Comparison of ENCODE assay signal across 20 cellular contexts in genomic region chr21:43203523-43204080, GRCh38. TPM values are rescaled to one million over a fixed set of nuclear protein-coding genes. Genes with fewer than 3 reads are reported as not detected.
DNase-seq lines count a peak whose midpoint lies in the region; ATAC-seq and TF ChIP-seq lines count a peak whose summit lies in the region.
"Had no signal": no experiment of that assay in that cellular context is flagged by ENCODE, and none has a peak within 500 bp of the region (broad histone marks: within the 10 kb centered on the region; RNA-seq: fewer than 3 reads in every experiment).

No MANE protein-coding gene starts in this region.

- peaks cover 14% of the 10 kb centered on the region for H3K27me3 Mint-ChIP-seq in activated CD4-positive, alpha-beta memory T cell treated with anti-CD3 and anti-CD28 coated beads, Interleukin-2, amount 10 ng/mL, durations not matched to agents 7 days and 5 days
- H3K27me3 Mint-ChIP-seq in activated CD4-positive, alpha-beta memory T cell treated with anti-CD3 and anti-CD28 coated beads for 36 hours: peaks cover 10% of the 10 kb centered on the region
- H3K27me3 Mint-ChIP-seq in WTC11 (ENCODE audit: low read depth): peaks cover 4% of the 10 kb centered on the region; the same call in 1 of the 2 replicates

- peaks cover 0 to 9% (median 0%) of the 10 kb centered on the region in 3 donors for H3K27me3 ChIP-seq in sigmoid colon
- H3K27me3 ChIP-seq: BE2C had no signal

- TF ChIP-seq CTCF in WTC11 (IDR thresholded peaks at IDR 0.05) (no peak), sigmoid colon (IDR thresholded peaks at IDR 0.05) (no peak)

- no peak overlapping the region for H3K4me3 ChIP-seq in sigmoid colon
- H3K4me3 ChIP-seq: HAP-1 had no signal

- H3K27ac Mint-ChIP-seq in activated CD4-positive, alpha-beta memory T cell treated with anti-CD3 and anti-CD28 coated beads, Interleukin-2, amount 10 ng/mL, durations not matched to agents 7 days and 5 days: no peak overlapping the region
- no peak overlapping the region for H3K27ac Mint-ChIP-seq in activated CD4-positive, alpha-beta memory T cell treated with anti-CD3 and anti-CD28 coated beads for 36 hours
- no peak overlapping the region for H3K27ac Mint-ChIP-seq in WTC11

- 84 to 89% methylated on average over 11 of the region's 11 CpGs for WGBS in sigmoid colon, 2 donors

- CTCF ChIA-PET in activated CD4-positive, alpha-beta memory T cell treated with anti-CD3 and anti-CD28 coated beads, Interleukin-2, amount 10 ng/mL, durations not matched to agents 7 days and 5 days (lab: Charles Lee): no interaction called here
- CTCF ChIA-PET in activated CD4-positive, alpha-beta memory T cell treated with anti-CD3 and anti-CD28 coated beads for 36 hours (lab: Charles Lee): no interaction called here
- CTCF ChIA-PET in WTC11 (lab: Charles Lee): no interaction called here

- ATAC-seq in WTC11: no peak
- ATAC-seq in left lobe of liver: no peak
- ATAC-seq in HG02852 (IDR thresholded peaks at IDR 0.05; ENCODE audit: unreplicated experiment): no peak
- ATAC-seq: CD8-positive, alpha-beta T cell had no signal

- H3K4me1 Mint-ChIP-seq in activated CD4-positive, alpha-beta memory T cell treated with anti-CD3 and anti-CD28 coated beads, Interleukin-2, amount 10 ng/mL, durations not matched to agents 7 days and 5 days: no peaks in the 10 kb centered on the region
- no peaks in the 10 kb centered on the region for H3K4me1 Mint-ChIP-seq in activated CD4-positive, alpha-beta memory T cell treated with anti-CD3 and anti-CD28 coated beads for 36 hours (ENCODE audit: low read depth)
- H3K4me1 Mint-ChIP-seq in WTC11: peaks cover 4% of the 10 kb centered on the region; the same call in 1 of the 2 replicates

- peaks cover 4% of the 10 kb centered on the region for H3K36me3 Mint-ChIP-seq in activated CD4-positive, alpha-beta memory T cell treated with anti-CD3 and anti-CD28 coated beads, Interleukin-2, amount 10 ng/mL, durations not matched to agents 7 days and 5 days (ENCODE audit: low read depth)
- H3K36me3 Mint-ChIP-seq in activated CD4-positive, alpha-beta memory T cell treated with anti-CD3 and anti-CD28 coated beads for 36 hours: peaks cover 12% of the 10 kb centered on the region
- H3K36me3 Mint-ChIP-seq in WTC11: peaks cover 11% of the 10 kb centered on the region
- H3K36me3 Mint-ChIP-seq: CD8-positive, alpha-beta T cell had no signal

- no peak overlapping the region for H3K4me3 Mint-ChIP-seq in activated CD4-positive, alpha-beta memory T cell treated with anti-CD3 and anti-CD28 coated beads, Interleukin-2, amount 10 ng/mL, durations not matched to agents 7 days and 5 days
- no peak overlapping the region for H3K4me3 Mint-ChIP-seq in activated CD4-positive, alpha-beta memory T cell treated with anti-CD3 and anti-CD28 coated beads for 36 hours
- no peak overlapping the region for H3K4me3 Mint-ChIP-seq in WTC11
- H3K4me3 Mint-ChIP-seq: CD8-positive, alpha-beta T cell had no signal

- H3K27ac ChIP-seq in sigmoid colon: no peak overlapping the region
- H3K27ac ChIP-seq: 22Rv1 had no signal

- peak; percentile 6 for DNase-seq in activated CD4-positive, alpha-beta memory T cell treated with anti-CD3 and anti-CD28 coated beads, Interleukin-2, amount 10 ng/mL, durations not matched to agents 7 days and 5 days
- no peak for DNase-seq in activated CD4-positive, alpha-beta memory T cell treated with anti-CD3 and anti-CD28 coated beads for 36 hours
- DNase-seq in WTC11 (ENCODE audit: low spot score) (peak; percentile 5), left lobe of liver (ENCODE audit: low spot score) (peak; percentile 14), sigmoid colon (peak; percentile 47), Ammon's horn (ENCODE audit: low spot score) (no peak), SIG-M5 (lab: John Stamatoyannopoulos, UW) (no peak)
- DNase-seq: BE2C; DND-41; NCI-H187; NCI-H526 treated with DMSO at 0.1 percent for 48 hours; NK-92 treated with Interleukin-12 subunit alpha and Interleukin-12 subunit beta, amount 100 ng/mL, for 24 hours had no signal

- no peaks in the 10 kb centered on the region for H3K36me3 ChIP-seq in sigmoid colon
- H3K36me3 ChIP-seq: BE2C, HAP-1 had no signal

- no peak for TF ChIP-seq EP300 in sigmoid colon (IDR thresholded peaks at IDR 0.05)

- intact Hi-C loops in activated CD4-positive, alpha-beta memory T cell treated with anti-CD3 and anti-CD28 coated beads for 36 hours (cut with micrococcal nuclease): no loop called here
- intact Hi-C loops in sigmoid colon (cut with DNase I): no loop called here

- no peak for TF ChIP-seq POLR2A in sigmoid colon (IDR thresholded peaks at IDR 0.05)

- H3K9me3 Mint-ChIP-seq in activated CD4-positive, alpha-beta memory T cell treated with anti-CD3 and anti-CD28 coated beads, Interleukin-2, amount 10 ng/mL, durations not matched to agents 7 days and 5 days: peaks cover 18% of the 10 kb centered on the region
- peaks cover 26% of the 10 kb centered on the region for H3K9me3 Mint-ChIP-seq in activated CD4-positive, alpha-beta memory T cell treated with anti-CD3 and anti-CD28 coated beads for 36 hours
- peaks cover 33% of the 10 kb centered on the region for H3K9me3 Mint-ChIP-seq in WTC11

- POLR2A ChIA-PET in activated CD4-positive, alpha-beta memory T cell treated with anti-CD3 and anti-CD28 coated beads, Interleukin-2, amount 10 ng/mL, durations not matched to agents 7 days and 5 days (lab: Charles Lee): no interaction called here
- POLR2A ChIA-PET in activated CD4-positive, alpha-beta memory T cell treated with anti-CD3 and anti-CD28 coated beads for 36 hours (lab: Charles Lee): no interaction called here
- POLR2A ChIA-PET in WTC11 (lab: Charles Lee): no interaction called here

- no peaks in the 10 kb centered on the region for H3K4me1 ChIP-seq in sigmoid colon
- H3K4me1 ChIP-seq: BE2C, HAP-1 had no signal

- peaks cover 0 to 18% (median 4%) of the 10 kb centered on the region in 4 donors for H3K9me3 ChIP-seq in sigmoid colon
- H3K9me3 ChIP-seq: BE2C had no signal

TF ChIP-seq in WTC11, 78 proteins besides CTCF, POLR2A, EP300 and RAD21 (continues in another document):
- TF ChIP-seq ZBTB43 (CRISPR knock-in tag; IDR thresholded peaks at IDR 0.05) (no peak), GTF2I (CRISPR knock-in tag; conservative IDR thresholded peaks at IDR 0.05) (no peak), ETV6 (CRISPR knock-in tag; IDR thresholded peaks at IDR 0.05) (no peak), IRF2 (CRISPR knock-in tag; IDR thresholded peaks at IDR 0.05; ENCODE audit: borderline replicate concordance, low read depth) (no peak), ZNF219 (CRISPR knock-in tag; IDR thresholded peaks at IDR 0.05; ENCODE audit: borderline replicate concordance) (no peak), TP53 (CRISPR knock-in tag; IDR thresholded peaks at IDR 0.05) (no peak), KAT7 (CRISPR knock-in tag; IDR thresholded peaks at IDR 0.05; ENCODE audit: borderline replicate concordance) (no peak), TCF7 (CRISPR knock-in tag; IDR thresholded peaks at IDR 0.05; ENCODE audit: low read depth) (no peak)
- TF ChIP-seq, protein P1, sequence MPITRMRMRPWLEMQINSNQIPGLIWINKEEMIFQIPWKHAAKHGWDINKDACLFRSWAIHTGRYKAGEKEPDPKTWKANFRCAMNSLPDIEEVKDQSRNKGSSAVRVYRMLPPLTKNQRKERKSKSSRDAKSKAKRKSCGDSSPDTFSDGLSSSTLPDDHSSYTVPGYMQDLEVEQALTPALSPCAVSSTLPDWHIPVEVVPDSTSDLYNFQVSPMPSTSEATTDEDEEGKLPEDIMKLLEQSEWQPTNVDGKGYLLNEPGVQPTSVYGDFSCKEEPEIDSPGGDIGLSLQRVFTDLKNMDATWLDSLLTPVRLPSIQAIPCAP (CRISPR knock-in tag; IDR thresholded peaks at IDR 0.05): no peak
- TF ChIP-seq, protein P2, sequence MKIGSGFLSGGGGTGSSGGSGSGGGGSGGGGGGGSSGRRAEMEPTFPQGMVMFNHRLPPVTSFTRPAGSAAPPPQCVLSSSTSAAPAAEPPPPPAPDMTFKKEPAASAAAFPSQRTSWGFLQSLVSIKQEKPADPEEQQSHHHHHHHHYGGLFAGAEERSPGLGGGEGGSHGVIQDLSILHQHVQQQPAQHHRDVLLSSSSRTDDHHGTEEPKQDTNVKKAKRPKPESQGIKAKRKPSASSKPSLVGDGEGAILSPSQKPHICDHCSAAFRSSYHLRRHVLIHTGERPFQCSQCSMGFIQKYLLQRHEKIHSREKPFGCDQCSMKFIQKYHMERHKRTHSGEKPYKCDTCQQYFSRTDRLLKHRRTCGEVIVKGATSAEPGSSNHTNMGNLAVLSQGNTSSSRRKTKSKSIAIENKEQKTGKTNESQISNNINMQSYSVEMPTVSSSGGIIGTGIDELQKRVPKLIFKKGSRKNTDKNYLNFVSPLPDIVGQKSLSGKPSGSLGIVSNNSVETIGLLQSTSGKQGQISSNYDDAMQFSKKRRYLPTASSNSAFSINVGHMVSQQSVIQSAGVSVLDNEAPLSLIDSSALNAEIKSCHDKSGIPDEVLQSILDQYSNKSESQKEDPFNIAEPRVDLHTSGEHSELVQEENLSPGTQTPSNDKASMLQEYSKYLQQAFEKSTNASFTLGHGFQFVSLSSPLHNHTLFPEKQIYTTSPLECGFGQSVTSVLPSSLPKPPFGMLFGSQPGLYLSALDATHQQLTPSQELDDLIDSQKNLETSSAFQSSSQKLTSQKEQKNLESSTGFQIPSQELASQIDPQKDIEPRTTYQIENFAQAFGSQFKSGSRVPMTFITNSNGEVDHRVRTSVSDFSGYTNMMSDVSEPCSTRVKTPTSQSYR (CRISPR knock-in tag; IDR thresholded peaks at IDR 0.05): no peak

RNA-seq across cellular contexts. Expression of gene CRYAA, which starts 34.8 kb away (rescaled TPM):
- not detected for total RNA-seq in activated CD4-positive, alpha-beta memory T cell treated with anti-CD3 and anti-CD28 coated beads, Interleukin-2, amount 10 ng/mL, durations not matched to agents 7 days and 5 days
- total RNA-seq in activated CD4-positive, alpha-beta memory T cell treated with anti-CD3 and anti-CD28 coated beads for 36 hours: not detected
- not detected in 3 replicates for total RNA-seq in WTC11 (2021)
- not detected for total RNA-seq in left lobe of liver
- total RNA-seq in sigmoid colon: not detected
- polyA plus RNA-seq in sigmoid colon: not detected
- total RNA-seq: CD8-positive, alpha-beta T cell; LHCN-M2; OCI-LY7; RPMI7951 had no signal
- polyA plus RNA-seq: AG04450 had no signal

Comparison
In these comparisons a context has a peak if more than half of its experiments do, and no peak if none do; other contexts are left out.
1. DNase-seq: peak in activated CD4-positive, alpha-beta memory T cell treated with anti-CD3 and anti-CD28 coated beads, Interleukin-2, amount 10 ng/mL, durations not matched to agents 7 days and 5 days (single experiment), WTC11 (single experiment), left lobe of liver (single experiment) and sigmoid colon (single experiment); none in activated CD4-positive, alpha-beta memory T cell treated with anti-CD3 and anti-CD28 coated beads for 36 hours (single experiment), Ammon's horn (single experiment) and SIG-M5 (single experiment).